21 cellular contexts compared by ENCODE assay signal in the genomic region with DNA sequence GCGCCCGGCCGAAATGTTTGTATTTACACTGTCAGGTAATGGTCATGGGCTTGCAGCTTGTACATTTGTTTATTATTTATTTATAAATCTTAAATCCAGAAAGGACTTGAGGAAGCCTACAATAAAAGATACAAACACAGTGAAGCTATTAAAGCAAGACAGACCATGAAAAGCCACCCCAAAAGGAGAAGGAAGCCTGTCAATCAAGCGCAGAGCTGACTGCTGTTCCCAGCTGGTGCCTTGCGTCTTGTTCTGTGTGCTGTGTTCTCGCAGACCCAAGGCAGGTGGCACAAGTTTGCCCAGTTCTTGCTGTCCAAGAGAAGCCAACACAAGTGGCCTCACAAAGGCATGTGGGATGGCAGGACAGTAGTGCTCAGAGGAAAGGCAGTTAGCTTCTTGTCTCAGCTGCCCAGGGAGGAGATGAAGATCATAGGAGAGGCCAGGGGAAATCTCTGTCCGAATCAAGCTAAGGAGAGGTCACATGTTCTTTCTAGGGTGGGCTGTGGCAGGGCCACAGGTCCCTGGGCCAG.
"Had no signal": no experiment of that assay in that cellular context is flagged by ENCODE, and none has a peak within 500 bp of the region (broad histone marks: within the 10 kb centered on the region; RNA-seq: fewer than 3 reads in every experiment).

No MANE protein-coding gene starts in this region.

- ATAC-seq: activated CD8-positive, alpha-beta T cell treated with anti-CD3 and anti-CD28 coated beads, Interleukin-2, amount 10 ng/mL, durations not matched to agents 7 days and 5 days; esophagus mucosa; left ventricle myocardium superior had no signal

- H3K36me3 ChIP-seq: brain microvascular endothelial cell, sigmoid colon, vagina, WERI-Rb-1 had no signal

- H3K4me3 ChIP-seq: sigmoid colon, thoracic aorta, vagina had no signal

- H3K27me3 ChIP-seq: brain microvascular endothelial cell, sigmoid colon, vagina had no signal

- H3K27ac ChIP-seq: brain microvascular endothelial cell, sigmoid colon, thoracic aorta, vagina, WERI-Rb-1 had no signal

- FAIRE-seq: colon, endothelial cell of umbilical vein had no signal

- H3K9me3 ChIP-seq: sigmoid colon, thoracic aorta, vagina had no signal

- DNase-seq: activated CD4-positive, alpha-beta T cell treated with anti-CD3 and anti-CD28 coated beads for 1 hour; activated CD4-positive, alpha-beta T cell treated with anti-CD3 and anti-CD28 coated beads, Interleukin-2, amount 50 U/mL, for 1 hour; activated CD8-positive, alpha-beta T cell treated with anti-CD3 and anti-CD28 coated beads, Interleukin-2, amount 10 ng/mL, durations not matched to agents 7 days and 5 days; activated gamma-delta T cell treated with Interleukin-2 at 50 U/mL for 16 hours; activated T-cell treated with anti-CD3 and anti-CD28 coated beads, Interleukin-2, amount 50 U/mL, for 1 hour; aorta; brain microvascular endothelial cell; effector memory CD4-positive, alpha-beta T cell; foreskin melanocyte; immature natural killer cell; left ventricle myocardium superior; nephron progenitor cell; stimulated activated CD4-positive, alpha-beta T cell treated with anti-CD3 and anti-CD28 coated beads, Interleukin-4, amount 100 ng/mL, for 1 hour; stimulated activated naive CD4-positive, alpha-beta T cell; WERI-Rb-1 had no signal
